28 cellular contexts compared by ENCODE assay signal in the genomic region with DNA sequence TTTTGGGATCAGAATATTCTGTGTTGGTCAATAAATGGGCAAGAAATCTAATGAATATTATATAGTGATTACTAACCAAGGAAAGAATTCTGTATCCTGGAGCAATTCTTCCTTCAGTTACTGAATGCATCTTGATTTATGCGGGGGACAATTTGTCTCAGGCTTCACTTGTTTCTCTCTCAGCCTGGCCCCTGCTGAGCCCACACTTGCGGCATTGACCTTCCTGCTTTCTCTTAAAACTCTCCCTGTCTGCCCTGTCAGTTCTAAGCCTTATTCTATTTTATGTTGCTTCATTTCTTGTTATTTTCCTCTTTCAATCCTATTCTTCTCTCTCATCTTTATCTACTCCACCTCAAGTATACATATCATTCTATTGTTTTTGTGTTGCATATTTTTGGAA.
"Had no signal": no experiment of that assay in that cellular context is flagged by ENCODE, and none has a peak within 500 bp of the region (broad histone marks: within the 10 kb centered on the region; RNA-seq: fewer than 3 reads in every experiment).

No MANE protein-coding gene starts in this region.

- H3K27ac ChIP-seq: neural progenitor cell, ovary, parathyroid adenoma, psoas muscle, right lobe of liver, sigmoid colon, stomach, thoracic aorta, thyroid gland, transverse colon, upper lobe of right lung, uterus had no signal

- H3K4me3 Mint-ChIP-seq: naive thymus-derived CD8-positive, alpha-beta T cell; natural killer cell treated with Interleukin-12 subunit alpha and Interleukin-12 subunit beta and Interleukin-15 and Interleukin-18, amount 100 ng/mL, for 72 hours; neural progenitor cell; stimulated activated effector memory CD8-positive, alpha-beta T cell treated with anti-CD3 and anti-CD28 coated beads, Interleukin-12 subunit alpha, Interleukin-12 subunit beta, amount 100 ng/mL, for 72 hours; stimulated activated naive B cell treated with anti-CD40 and anti-IgM and Interleukin-4, amounts not matched to agents 10 μg/mL and 1 μg/mL and 100 μg/mL, for 72 hours; stimulated activated naive CD8-positive, alpha-beta T cell treated with anti-CD3 and anti-CD28 coated beads, Interleukin-15, Interleukin-2, amounts not matched to agents 100 ng/mL and 50 ng/mL, for 24 hours; type B pancreatic cell had no signal

- H3K4me1 ChIP-seq: neural progenitor cell, parathyroid adenoma, psoas muscle, right lobe of liver, sigmoid colon, stomach, thyroid gland, transverse colon, upper lobe of right lung, uterus had no signal

- H3K27me3 ChIP-seq: neural progenitor cell, ovary, right lobe of liver, sigmoid colon, stomach, thyroid gland, transverse colon, upper lobe of right lung, uterus had no signal

- ATAC-seq: naive thymus-derived CD8-positive, alpha-beta T cell; natural killer cell treated with Interleukin-12 subunit alpha and Interleukin-12 subunit beta and Interleukin-15 and Interleukin-18, amount 100 ng/mL, for 72 hours; psoas muscle; right cardiac atrium; right lobe of liver; stimulated activated effector memory CD8-positive, alpha-beta T cell treated with anti-CD3 and anti-CD28 coated beads, Interleukin-12 subunit alpha, Interleukin-12 subunit beta, amount 100 ng/mL, for 72 hours; stimulated activated naive B cell treated with anti-CD40 and anti-IgM and Interleukin-4, amounts not matched to agents 10 μg/mL and 1 μg/mL and 100 μg/mL, for 72 hours; upper lobe of right lung had no signal

- H3K27ac Mint-ChIP-seq: naive thymus-derived CD8-positive, alpha-beta T cell; natural killer cell treated with Interleukin-12 subunit alpha and Interleukin-12 subunit beta and Interleukin-15 and Interleukin-18, amount 100 ng/mL, for 72 hours; neural progenitor cell; progenitor cell of endocrine pancreas; stimulated activated effector memory CD8-positive, alpha-beta T cell treated with anti-CD3 and anti-CD28 coated beads, Interleukin-12 subunit alpha, Interleukin-12 subunit beta, amount 100 ng/mL, for 72 hours; stimulated activated naive B cell treated with anti-CD40 and anti-IgM and Interleukin-4, amounts not matched to agents 10 μg/mL and 1 μg/mL and 100 μg/mL, for 72 hours; stimulated activated naive CD8-positive, alpha-beta T cell treated with anti-CD3 and anti-CD28 coated beads, Interleukin-15, Interleukin-2, amounts not matched to agents 100 ng/mL and 50 ng/mL, for 24 hours; type B pancreatic cell had no signal

- H3K27me3 Mint-ChIP-seq: progenitor cell of endocrine pancreas; stimulated activated naive B cell treated with anti-CD40 and anti-IgM and Interleukin-4, amounts not matched to agents 10 μg/mL and 1 μg/mL and 100 μg/mL, for 72 hours; stimulated activated naive CD8-positive, alpha-beta T cell treated with anti-CD3 and anti-CD28 coated beads, Interleukin-15, Interleukin-2, amounts not matched to agents 100 ng/mL and 50 ng/mL, for 24 hours had no signal

- H3K9me3 ChIP-seq: ovary, psoas muscle, right lobe of liver, sigmoid colon, thoracic aorta, thyroid gland, transverse colon, uterus had no signal

- H3K4me3 ChIP-seq: neural progenitor cell, ovary, psoas muscle, right lobe of liver, sigmoid colon, stomach, thoracic aorta, thyroid gland, transverse colon, upper lobe of right lung, uterus had no signal

- H3K4me1 Mint-ChIP-seq: naive thymus-derived CD8-positive, alpha-beta T cell had no signal

- DNase-seq: naive thymus-derived CD8-positive, alpha-beta T cell; occipital lobe; ovary; posterior cingulate gyrus; psoas muscle; right cardiac atrium; right lobe of liver; sigmoid colon; small intestine; stimulated activated CD4-positive, alpha-beta T cell treated with anti-CD3 and anti-CD28 coated beads, Interleukin-15, amount 100 ng/mL, for 24 hours; stimulated activated CD4-positive, alpha-beta T cell treated with anti-CD3 and anti-CD28 coated beads, Interleukin-2, amount 100 ng/mL, for 24 hours; stimulated activated CD4-positive, alpha-beta T cell treated with anti-CD3 and anti-CD28 coated beads, Interleukin-2, amount 100 ng/mL, for 48 hours; stimulated activated CD4-positive, alpha-beta T cell treated with anti-CD3 and anti-CD28 coated beads, Interleukin-4, amount 100 ng/mL, for 24 hours; stimulated activated naive B cell treated with anti-CD40 and anti-IgM and Interleukin-4, amounts not matched to agents 10 μg/mL and 1 μg/mL and 100 μg/mL, for 72 hours; stimulated activated naive CD4-positive, alpha-beta T cell treated with Interleukin-2 at 50 U/mL for 16 hours; stomach; thyroid gland; transverse colon; upper lobe of right lung; uterus had no signal

- H3K9me3 Mint-ChIP-seq: neural progenitor cell, type B pancreatic cell had no signal

- H3K36me3 Mint-ChIP-seq: natural killer cell treated with Interleukin-12 subunit alpha and Interleukin-12 subunit beta and Interleukin-15 and Interleukin-18, amount 100 ng/mL, for 72 hours; neural progenitor cell; stimulated activated effector memory CD8-positive, alpha-beta T cell treated with anti-CD3 and anti-CD28 coated beads, Interleukin-12 subunit alpha, Interleukin-12 subunit beta, amount 100 ng/mL, for 72 hours; stimulated activated naive B cell treated with anti-CD40 and anti-IgM and Interleukin-4, amounts not matched to agents 10 μg/mL and 1 μg/mL and 100 μg/mL, for 72 hours; type B pancreatic cell had no signal

- H3K36me3 ChIP-seq: neural progenitor cell, ovary, right lobe of liver, sigmoid colon, stomach, thoracic aorta, thyroid gland, transverse colon, upper lobe of right lung, uterus had no signal
